In genomic region chr14:75724414-75725204, GRCh38 we compare ENCODE assay signal across 15 cellular contexts.
DNase-seq lines count a peak whose midpoint lies in the region; ATAC-seq, FAIRE-seq and TF ChIP-seq lines count a peak whose summit lies in the region.
"Had no signal": no experiment of that assay in that cellular context is flagged by ENCODE, and none has a peak within 500 bp of the region (broad histone marks: within the 10 kb centered on the region; RNA-seq: fewer than 3 reads in every experiment).

No MANE protein-coding gene starts in this region.

- peaks cover 5% of the 10 kb centered on the region; the same call in 1 of the 2 replicates for H3K9me3 ChIP-seq in SK-N-MC (ENCODE audit: low read depth, low read length)
- H3K9me3 ChIP-seq in kidney (ENCODE audit: control insufficient read depth in 1 of 2, low read length in 2 of 2), result no peaks in the 10 kb centered on the region
- no peaks in the 10 kb centered on the region for H3K9me3 ChIP-seq in thyroid gland

- WGBS in thyroid gland, 2 donors, result 76 to 86% methylated on average over 6 of the region's 6 CpGs

- intact Hi-C loops in kidney (cut with DNase I), result no loop called here
- intact Hi-C loops in thyroid gland (cut with DNase I), result no loop called here

- H3K27ac ChIP-seq in SK-N-MC, result peak overlapping the region; percentile 91
- H3K27ac ChIP-seq in kidney (ENCODE audit: low read depth in 2 of 2, low read length in 2 of 2), result peak overlapping the region in 1 of 2 donors; percentile 62
- H3K27ac ChIP-seq in thyroid gland, result peak overlapping the region; percentile 16 to 58 (median 50)
- H3K27ac ChIP-seq: 22Rv1 had no signal

- H3K36me3 ChIP-seq in SK-N-MC (ENCODE audit: insufficient read depth, low read length), result peaks cover 38% of the 10 kb centered on the region
- H3K36me3 ChIP-seq in kidney (ENCODE audit: control insufficient read depth in 1 of 2, insufficient read depth in 2 of 2, low read length in 2 of 2), result peaks cover 0 to 2% of the 10 kb centered on the region in 2 donors
- H3K36me3 ChIP-seq in thyroid gland, result no peaks in the 10 kb centered on the region

- H3K4me3 ChIP-seq in SK-N-MC (peak overlapping the region; percentile 39; the same call in 1 of the 2 replicates), kidney (ENCODE audit: low read length in 2 of 2) (no peak overlapping the region), thyroid gland (replicated peaks in 1 of 3) (no peak overlapping the region)

- TF ChIP-seq CTCF in kidney (IDR thresholded peaks at IDR 0.05; ENCODE audit: borderline replicate concordance, extremely low read depth, insufficient read depth) (no peak), thyroid gland (IDR thresholded peaks at IDR 0.05) (no peak)

- no peak for DNase-seq in activated CD4-positive, CD25-positive, alpha-beta regulatory T cell (lab: John Stamatoyannopoulos, UW)
- DNase-seq in SK-N-MC (ENCODE audit: low read depth, low spot score), result no peak
- DNase-seq in kidney, result peak; percentile 89
- no peak for DNase-seq in thyroid gland
- DNase-seq in LoVo (ENCODE audit: low spot score), result no peak
- DNase-seq in NK-92 (lab: John Stamatoyannopoulos, UW; ENCODE audit: unreplicated experiment), result no peak
- DNase-seq in stimulated activated CD4-positive, alpha-beta T cell treated with anti-CD3 and anti-CD28 coated beads, Interleukin-4, amount 100 ng/mL, for 4 hours, result no peak
- DNase-seq: activated CD4-positive, alpha-beta T cell treated with anti-CD3 and anti-CD28 coated beads, Interleukin-2, amount 50 U/mL, for 4 hours; activated gamma-delta T cell; CD4-positive, alpha-beta memory T cell; NCI-H2081; NCI-H774; T-helper 9 cell had no signal

- no peak for FAIRE-seq in kidney (lab: Jason Lieb, UNC)

- no peak overlapping the region for H3K9ac ChIP-seq in SK-N-MC (ENCODE audit: insufficient read length)
- H3K9ac ChIP-seq in kidney (ENCODE audit: low read length in 2 of 2), result no peak overlapping the region

- ATAC-seq in activated CD4-positive, CD25-positive, alpha-beta regulatory T cell treated with anti-CD3 and anti-CD28 coated beads, Interleukin-2, amount 50 U/mL, for 24 hours, result peak; percentile 44 to 81

- H3K4me1 ChIP-seq in kidney (ENCODE audit: control insufficient read depth in 1 of 2, insufficient read depth in 1 of 2, low read depth in 1 of 2, low read length in 2 of 2), result peaks cover 7% of the 10 kb centered on the region in 2 donors
- peaks cover 7 to 22% of the 10 kb centered on the region in 2 donors for H3K4me1 ChIP-seq in thyroid gland

- no peak for TF ChIP-seq POLR2A in thyroid gland (IDR thresholded peaks at IDR 0.05)

- H3K27me3 ChIP-seq in thyroid gland, result no peaks in the 10 kb centered on the region
